Comparison of ENCODE assay signal across 8 cellular contexts in the genomic region with DNA sequence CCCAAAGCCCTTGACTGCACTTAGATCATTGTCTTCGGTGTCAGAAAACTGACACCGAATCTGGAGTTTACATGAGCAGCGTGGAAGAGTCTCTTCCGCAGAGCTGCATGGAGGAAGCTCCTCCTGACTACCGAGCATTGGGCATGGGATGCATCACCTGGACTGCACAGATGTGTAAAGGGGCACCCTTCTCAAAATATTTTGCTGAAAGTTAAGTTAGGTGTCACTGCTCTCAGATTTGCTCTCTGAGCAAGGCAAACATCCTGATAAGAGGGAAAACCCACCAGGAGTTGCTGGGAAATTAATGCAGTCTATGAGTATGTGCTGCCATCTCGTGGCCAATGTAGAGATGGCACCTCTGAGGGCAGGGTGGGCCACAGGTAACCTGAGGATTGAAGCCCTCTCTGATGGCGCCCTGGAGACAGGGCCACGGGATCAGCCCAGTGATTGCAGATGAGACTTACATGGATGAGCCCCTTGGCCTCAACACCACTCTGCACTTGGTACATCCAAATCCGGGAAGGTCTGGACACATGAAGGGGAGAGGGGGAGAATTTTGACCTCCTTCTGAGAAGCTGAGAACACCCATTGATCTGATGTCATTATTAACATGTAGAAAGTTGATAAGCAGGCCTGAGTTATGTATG.
DNase-seq lines count a peak whose midpoint lies in the region; ATAC-seq and TF ChIP-seq lines count a peak whose summit lies in the region.

No MANE protein-coding gene starts in this region.

- no peak overlapping the region for H3K4me3 Mint-ChIP-seq in activated CD8-positive, alpha-beta T cell treated with anti-CD3 and anti-CD28 coated beads for 36 hours
- no peak overlapping the region for H3K4me3 Mint-ChIP-seq in mesothelial cell of epicardium

- POLR2A ChIA-PET in activated CD8-positive, alpha-beta T cell treated with anti-CD3 and anti-CD28 coated beads for 36 hours (lab: Charles Lee) = no interaction called here

- no peaks in the 10 kb centered on the region for H3K4me1 Mint-ChIP-seq in activated CD8-positive, alpha-beta T cell treated with anti-CD3 and anti-CD28 coated beads for 36 hours (ENCODE audit: low read depth)
- H3K4me1 Mint-ChIP-seq in mesothelial cell of epicardium = no peaks in the 10 kb centered on the region

- CTCF ChIA-PET in activated CD8-positive, alpha-beta T cell treated with anti-CD3 and anti-CD28 coated beads for 36 hours (lab: Charles Lee) = interaction anchor here (0.6 to 4.9 kb wide), 25 partner anchors 12 to 671 kb away, joined by 3 to 143 read pairs (median 3); no protein-coding TSS in a partner anchor

- H3K9me3 Mint-ChIP-seq in activated CD8-positive, alpha-beta T cell treated with anti-CD3 and anti-CD28 coated beads for 36 hours = peaks cover 2% of the 10 kb centered on the region
- peaks cover 6% of the 10 kb centered on the region for H3K9me3 Mint-ChIP-seq in mesothelial cell of epicardium

- no peaks in the 10 kb centered on the region for H3K36me3 ChIP-seq in endocrine pancreas (ENCODE audit: control insufficient read depth, insufficient read depth, low read length)

- H3K27me3 ChIP-seq in endocrine pancreas (ENCODE audit: control insufficient read depth, insufficient read depth, low read length) = no peaks in the 10 kb centered on the region

- H3K9ac ChIP-seq in endocrine pancreas (ENCODE audit: control insufficient read depth, insufficient read depth, low read length) = no peak overlapping the region

- peak; percentile 22 to 27 for DNase-seq in NCI-H2081 (lab: John Stamatoyannopoulos, UW)
- no peak for DNase-seq in NCI-H2081 treated with DMSO at 0.1 percent for 48 hours (lab: John Stamatoyannopoulos, UW)
- peak; percentile 71 for DNase-seq in NCI-H1092 treated with DMSO at 0.1 percent for 48 hours (lab: John Stamatoyannopoulos, UW)
- peak; percentile 69 for DNase-seq in activated CD8-positive, alpha-beta T cell treated with anti-CD3 and anti-CD28 coated beads for 36 hours
- peak; percentile 39 to 81 for DNase-seq in mesothelial cell of epicardium (ENCODE audit: low spot score in 2 of 2, unreplicated experiment in 2 of 2)
- DNase-seq in stimulated activated CD8-positive, alpha-beta memory T cell treated with anti-CD3 and anti-CD28 coated beads, Interleukin-7, amount 100 ng/mL, for 1 hour (ENCODE audit: low read depth in 2 of 2) = peak; percentile 36 to 38

- peaks cover 6% of the 10 kb centered on the region for H3K27me3 Mint-ChIP-seq in activated CD8-positive, alpha-beta T cell treated with anti-CD3 and anti-CD28 coated beads for 36 hours
- H3K27me3 Mint-ChIP-seq in mesothelial cell of epicardium (ENCODE audit: low read depth) = peaks cover 12% of the 10 kb centered on the region

- peak; percentile 95 for TF ChIP-seq CTCF in activated CD8-positive, alpha-beta T cell treated with anti-CD3 and anti-CD28 coated beads for 36 hours (IDR thresholded peaks at IDR 0.05)
- peak; percentile 94 for TF ChIP-seq CTCF in mesothelial cell of epicardium (IDR thresholded peaks at IDR 0.05; ENCODE audit: unreplicated experiment)

- no peak overlapping the region for H3K27ac Mint-ChIP-seq in activated CD8-positive, alpha-beta T cell treated with anti-CD3 and anti-CD28 coated beads for 36 hours
- no peak overlapping the region for H3K27ac Mint-ChIP-seq in mesothelial cell of epicardium

- H3K4me3 ChIP-seq in endocrine pancreas (ENCODE audit: control insufficient read depth, insufficient read depth, low read length) = peak overlapping the region; percentile 37

- peaks cover 3% of the 10 kb centered on the region for H3K36me3 Mint-ChIP-seq in activated CD8-positive, alpha-beta T cell treated with anti-CD3 and anti-CD28 coated beads for 36 hours (ENCODE audit: low read depth)
- H3K36me3 Mint-ChIP-seq in mesothelial cell of epicardium = no peaks in the 10 kb centered on the region

- intact Hi-C loops in activated CD8-positive, alpha-beta T cell treated with anti-CD3 and anti-CD28 coated beads for 36 hours (cut with micrococcal nuclease) = loop anchor here (5.0 kb wide), 1 partner anchor 397 kb away; no protein-coding TSS in a partner anchor

- H3K9me3 ChIP-seq in endocrine pancreas (ENCODE audit: control insufficient read depth, low read length) = no peaks in the 10 kb centered on the region

- ATAC-seq in HG02623 (IDR thresholded peaks at IDR 0.05; ENCODE audit: unreplicated experiment) = peak; percentile 82
- peak; percentile 94 for ATAC-seq in activated CD8-positive, alpha-beta T cell treated with anti-CD3 and anti-CD28 coated beads for 36 hours

- H3K4me1 ChIP-seq in endocrine pancreas (ENCODE audit: control insufficient read depth, insufficient read depth, low read length) = no peaks in the 10 kb centered on the region
